21 cellular contexts compared by ENCODE assay signal in genomic region chr10:50334273-50334672, GRCh38.
DNase-seq lines count a peak whose midpoint lies in the region; ATAC-seq and TF ChIP-seq lines count a peak whose summit lies in the region.
"Had no signal": no experiment of that assay in that cellular context is flagged by ENCODE, and none has a peak within 500 bp of the region (broad histone marks: within the 10 kb centered on the region; RNA-seq: fewer than 3 reads in every experiment).

No MANE protein-coding gene starts in this region.

- no peak overlapping the region for H3K14ac ChIP-seq in IMR-90 (replicated peaks; ENCODE audit: low read depth, low read length)

- no peak for TF ChIP-seq RAD21 in IMR-90 (IDR thresholded peaks at IDR 0.05; ENCODE audit: low read length)

- ATAC-seq in activated CD4-positive, CD25-positive, alpha-beta regulatory T cell treated with anti-CD3 and anti-CD28 coated beads, Interleukin-2, amount 50 U/mL, for 24 hours = peak; percentile 57 to 66
- ATAC-seq in IMR-90 (ENCODE audit: low read depth) (no peak; the same call in 1 of the 2 replicates), GM18909 (IDR thresholded peaks at IDR 0.05; ENCODE audit: poor library complexity, unreplicated experiment) (no peak)
- ATAC-seq in activated T-helper 17 cell treated with anti-CD3 and anti-CD28 coated beads, Interleukin-2, amount 50 U/mL, for 72 hours (replicated peaks) = peak; percentile 67

- no peak overlapping the region for H4K5ac ChIP-seq in IMR-90 (ENCODE audit: low read depth, low read length)

- TF ChIP-seq CTCF in IMR-90 (conservative IDR thresholded peaks at IDR 0.05; ENCODE audit: low read depth, low read length) = no peak

- in situ Hi-C loops in IMR-90 (cut with MboI; ENCODE audit: low sequenced_read_pairs) = no loop called here

- H3K4me3 Mint-ChIP-seq in activated T-helper 17 cell treated with anti-CD3 and anti-CD28 coated beads, Interleukin-2, amount 50 U/mL, for 72 hours = no peak overlapping the region
- H3K4me3 Mint-ChIP-seq: B cell had no signal

- H3K4me2 ChIP-seq in IMR-90 (ENCODE audit: low read depth, low read length) = no peak overlapping the region
- H3K4me2 ChIP-seq: SK-N-SH had no signal

- no peak for TF ChIP-seq POLR2A in IMR-90 (IDR thresholded peaks at IDR 0.05; ENCODE audit: low read depth, low read length)

- POLR2A ChIA-PET in IMR-90 (lab: Charles Lee; ENCODE audit: unreplicated experiment) = no interaction called here

- no peak overlapping the region for H2BK5ac ChIP-seq in IMR-90 (ENCODE audit: low read depth, low read length, poor library complexity, severe bottlenecking)

- H2AK5ac ChIP-seq in IMR-90 (ENCODE audit: low read depth, low read length) = no peak overlapping the region

- DNase-seq in activated CD4-positive, CD25-positive, alpha-beta regulatory T cell (lab: John Stamatoyannopoulos, UW) = no peak
- peak; percentile 13 for DNase-seq in IMR-90
- peak; percentile 30 for DNase-seq in kidney tubule cell (ENCODE audit: low spot score)
- DNase-seq in anterior cingulate cortex (lab: John Stamatoyannopoulos, UW) = no peak
- DNase-seq in NCI-H187 (lab: John Stamatoyannopoulos, UW) = no peak
- DNase-seq: Caco-2, DMS153, EL, KG1, NCI-H1436, NCI-H2029 treated with DMSO at 0.1 percent for 48 hours, NCI-H2171 treated with DMSO at 0.1 percent for 48 hours, NCI-H446, NCI-H69, Peyer's patch, Right ventricle myocardium superior, SK-N-SH had no signal

- H2BK15ac ChIP-seq in IMR-90 (ENCODE audit: low read depth, low read length) = no peak overlapping the region

- H3K36me3 ChIP-seq in IMR-90 (ENCODE audit: control insufficient read depth, insufficient read depth, low read length) = peaks cover 2% of the 10 kb centered on the region; the same call in 1 of the 2 replicates
- H3K36me3 ChIP-seq: Peyer's patch had no signal

- no peak overlapping the region for H3K9ac ChIP-seq in IMR-90 (ENCODE audit: low read depth, low read length)
- H3K9ac ChIP-seq: SK-N-SH had no signal

- H3K4me3 ChIP-seq in IMR-90 (ENCODE audit: insufficient read depth, low read depth, low read length) = no peak overlapping the region
- H3K4me3 ChIP-seq: Peyer's patch had no signal

- H2BK20ac ChIP-seq in IMR-90 (ENCODE audit: low read depth, low read length) = no peak overlapping the region

- no peak overlapping the region for H2AFZ ChIP-seq in IMR-90 (replicated peaks; ENCODE audit: low read length, poor library complexity)

- no CpG with 5 or more reads among the region's 2 CpGs for WGBS in IMR-90 (ENCODE audit: extremely low coverage in 2 of 2, insufficient read length in 1 of 2), 2 experiments

- no TSS peak for BruUV-seq in IMR-90 (replicated peaks; lab: Mats Ljungman, UMichigan)

- H3K27ac Mint-ChIP-seq in activated T-helper 17 cell treated with anti-CD3 and anti-CD28 coated beads, Interleukin-2, amount 50 U/mL, for 72 hours = peak overlapping the region; percentile 16
- H3K27ac Mint-ChIP-seq: B cell had no signal

- no peak overlapping the region for H3K23ac ChIP-seq in IMR-90 (ENCODE audit: low read depth, low read length)

- no peak overlapping the region for H3K27ac ChIP-seq in IMR-90 (ENCODE audit: insufficient read depth, low read length)
- H3K27ac ChIP-seq: Peyer's patch had no signal

- CTCF ChIA-PET in IMR-90 (lab: Yijun Ruan, JAX) = no interaction called here

- no peak overlapping the region for H4K91ac ChIP-seq in IMR-90 (ENCODE audit: insufficient read depth, low read depth, low read length)

- dilution Hi-C loops in IMR-90 (cut with HindIII; ENCODE audit: low sequenced_read_pairs, unreplicated experiment) = no loop called here

- H4K20me1 ChIP-seq in IMR-90 (ENCODE audit: insufficient read depth, low read length) = no peaks in the 10 kb centered on the region

- peaks cover 17% of the 10 kb centered on the region for H3K4me1 Mint-ChIP-seq in activated T-helper 17 cell treated with anti-CD3 and anti-CD28 coated beads, Interleukin-2, amount 50 U/mL, for 72 hours

- no peak overlapping the region for H3K4ac ChIP-seq in IMR-90 (ENCODE audit: low read depth, low read length)

- intact Hi-C loops in IMR-90 (cut with micrococcal nuclease) = no loop called here

- no peaks in the 10 kb centered on the region for H3K27me3 ChIP-seq in IMR-90 (ENCODE audit: control insufficient read depth, insufficient read depth, low read length)
- H3K27me3 ChIP-seq: Peyer's patch had no signal

- no peaks in the 10 kb centered on the region for H3K9me3 ChIP-seq in IMR-90 (ENCODE audit: control insufficient read depth, insufficient read depth, low read length)
- H3K9me3 ChIP-seq: Caco-2, Peyer's patch, SK-N-SH had no signal

- H4K8ac ChIP-seq in IMR-90 (ENCODE audit: low read depth in 2 of 2, low read length in 2 of 2) = no peak overlapping the region

- H2BK120ac ChIP-seq in IMR-90 (ENCODE audit: low read depth, low read length) = no peak overlapping the region

- H2AK9ac ChIP-seq in IMR-90 (replicated peaks; ENCODE audit: low read depth, low read length, poor library complexity) = no peak overlapping the region

- H3K56ac ChIP-seq in IMR-90 (ENCODE audit: extremely low read depth, insufficient read depth, low read length) = no peak overlapping the region

- H3K36me3 Mint-ChIP-seq in activated T-helper 17 cell treated with anti-CD3 and anti-CD28 coated beads, Interleukin-2, amount 50 U/mL, for 72 hours (ENCODE audit: low read depth) = peaks cover 1% of the 10 kb centered on the region

- H3K4me1 ChIP-seq in IMR-90 (ENCODE audit: control insufficient read depth, insufficient read depth, low read length) = no peaks in the 10 kb centered on the region
- H3K4me1 ChIP-seq: Caco-2, Peyer's patch had no signal

- no peaks in the 10 kb centered on the region for H3K9me1 ChIP-seq in IMR-90 (ENCODE audit: insufficient read depth, low read length)

- no peak overlapping the region for H3K18ac ChIP-seq in IMR-90 (ENCODE audit: low read depth, low read length)

- no peaks in the 10 kb centered on the region for H3K9me3 Mint-ChIP-seq in activated T-helper 17 cell treated with anti-CD3 and anti-CD28 coated beads, Interleukin-2, amount 50 U/mL, for 72 hours

- no peaks in the 10 kb centered on the region for H3K27me3 Mint-ChIP-seq in activated T-helper 17 cell treated with anti-CD3 and anti-CD28 coated beads, Interleukin-2, amount 50 U/mL, for 72 hours
- H3K27me3 Mint-ChIP-seq: B cell had no signal

- peaks cover 10 to 17% of the 10 kb centered on the region in 2 experiments; a peak in 3 of 4 replicates for H3K79me1 ChIP-seq in IMR-90 (ENCODE audit: low read depth in 1 of 2, low read length in 2 of 2)

TF ChIP-seq in IMR-90, 13 proteins besides CTCF, POLR2A, EP300 and RAD21:
- TF ChIP-seq RCOR1 (IDR thresholded peaks at IDR 0.05; ENCODE audit: insufficient replicate concordance, low read length) (no peak), SMC3 (IDR thresholded peaks at IDR 0.05; ENCODE audit: low read depth, low read length) (no peak), ELK1 (IDR thresholded peaks at IDR 0.05; ENCODE audit: borderline replicate concordance, low read depth, low read length) (no peak), MAZ (IDR thresholded peaks at IDR 0.05; ENCODE audit: borderline replicate concordance, low read depth, low read length) (no peak), FOS (IDR thresholded peaks at IDR 0.05; ENCODE audit: low read depth, low read length) (no peak), USF2 (IDR thresholded peaks at IDR 0.05; ENCODE audit: low read depth, low read length) (no peak), CEBPB (IDR thresholded peaks at IDR 0.05; ENCODE audit: low read depth, low read length) (no peak), MXI1 (IDR thresholded peaks at IDR 0.05; ENCODE audit: borderline replicate concordance, low read depth, low read length) (no peak)

Comparison
In these comparisons a context has a peak if more than half of its experiments do, and no peak if none do; other contexts are left out.
1. ATAC-seq: peak in activated CD4-positive, CD25-positive, alpha-beta regulatory T cell treated with anti-CD3 and anti-CD28 coated beads, Interleukin-2, amount 50 U/mL, for 24 hours (2 of 2) and activated T-helper 17 cell treated with anti-CD3 and anti-CD28 coated beads, Interleukin-2, amount 50 U/mL, for 72 hours (single experiment); none in IMR-90 (single experiment) and GM18909 (single experiment).
2. DNase-seq: peak in IMR-90 (single experiment) and kidney tubule cell (single experiment); none in activated CD4-positive, CD25-positive, alpha-beta regulatory T cell (0 of 4), anterior cingulate cortex (0 of 58) and NCI-H187 (0 of 2).